ENCODE assay signal across 15 cellular contexts in the genomic region with DNA sequence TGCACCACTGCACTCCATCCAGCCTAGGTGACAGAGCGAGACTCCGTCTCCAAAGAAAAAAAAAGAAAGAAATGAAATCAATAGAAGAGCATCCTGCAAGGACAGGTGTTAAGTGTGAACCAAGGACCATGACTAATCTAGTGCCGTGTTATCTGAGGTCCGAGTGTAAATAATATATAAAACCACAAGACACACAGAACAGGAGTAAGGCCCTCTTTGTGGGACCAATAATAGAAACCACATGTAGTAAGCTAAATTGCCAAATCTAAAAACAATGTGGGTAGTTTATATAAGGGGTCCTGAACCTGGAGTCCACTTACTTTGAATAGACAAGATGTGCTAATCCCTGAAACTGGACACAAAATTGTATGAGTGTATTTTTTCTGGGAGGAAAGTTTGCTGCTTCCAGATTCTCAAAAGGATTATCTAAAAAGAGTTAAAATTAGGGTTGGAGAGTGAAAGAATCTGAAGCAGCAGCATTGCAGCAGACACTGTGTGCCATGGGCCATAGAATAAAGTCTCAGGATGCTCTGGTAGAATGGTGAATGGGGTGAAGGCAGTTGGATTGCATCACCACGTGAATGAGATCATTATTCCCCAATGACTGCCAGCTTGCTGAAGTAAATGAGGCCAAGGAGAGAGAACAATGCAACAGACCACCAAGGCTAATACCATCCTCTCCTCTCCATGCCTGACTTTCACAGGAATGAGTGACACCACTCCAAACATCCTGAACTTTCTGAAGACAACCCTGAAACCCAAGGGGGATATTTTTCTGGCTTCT.
DNase-seq lines count a peak whose midpoint lies in the region; ATAC-seq and TF ChIP-seq lines count a peak whose summit lies in the region.
"Had no signal": no experiment of that assay in that cellular context is flagged by ENCODE, and none has a peak within 500 bp of the region (broad histone marks: within the 10 kb centered on the region; RNA-seq: fewer than 3 reads in every experiment).

No MANE protein-coding gene starts in this region.

- POLR2A ChIA-PET in HEK293 (lab: Yijun Ruan, JAX): interaction anchor here (0.6 kb wide), 1 partner anchor 313 kb away, joined by 3 read pairs; no protein-coding TSS in a partner anchor

- H4K20me1 ChIP-seq in neural progenitor cell (ENCODE audit: low read depth): peaks cover 31% of the 10 kb centered on the region

- no peaks in the 10 kb centered on the region for H3K36me3 Mint-ChIP-seq in neural progenitor cell

- H3K27me3 ChIP-seq in SJCRH30 (no peaks in the 10 kb centered on the region), neural progenitor cell (peaks cover 44% of the 10 kb centered on the region)
- H3K27me3 ChIP-seq: pancreas had no signal

- H3K36me3 ChIP-seq in HEK293 (ENCODE audit: control insufficient read depth in 2 of 2, insufficient read depth in 1 of 2, low read length in 2 of 2) (peaks cover 0 to 10% of the 10 kb centered on the region in 2 experiments; a peak in 1 of 3 replicates), SJCRH30 (0 out of 2 replicates have a peak, but pooled peaks cover 2% of the 10 kb centered on the region), neural progenitor cell (no peaks in the 10 kb centered on the region), mucosa of descending colon (ENCODE audit: low read depth) (no peaks in the 10 kb centered on the region)
- H3K36me3 ChIP-seq: lower lobe of right lung, pancreas had no signal

- no peak overlapping the region for H3K4me3 Mint-ChIP-seq in neural progenitor cell
- H3K4me3 Mint-ChIP-seq: activated CD4-positive, alpha-beta T cell treated with anti-CD3 and anti-CD28 coated beads, Interleukin-2, amount 10 ng/mL, durations not matched to agents 24 days and 14 days had no signal

- H3K9me3 ChIP-seq in HEK293 (ENCODE audit: control insufficient read depth, insufficient read depth, low read depth, low read length): no peaks in the 10 kb centered on the region
- no peaks in the 10 kb centered on the region for H3K9me3 ChIP-seq in SJCRH30 (replicated peaks)
- H3K9me3 ChIP-seq in neural progenitor cell (ENCODE audit: low read depth): no peaks in the 10 kb centered on the region
- H3K9me3 ChIP-seq in mucosa of descending colon: no peaks in the 10 kb centered on the region
- H3K9me3 ChIP-seq: lower lobe of right lung, pancreas had no signal

- no peak overlapping the region for H3K9ac ChIP-seq in neural progenitor cell

- H3K4me2 ChIP-seq in neural progenitor cell: no peak overlapping the region

- CTCF ChIA-PET in HEK293 (lab: Yijun Ruan, JAX): interaction anchor here (0.6 to 1.6 kb wide), 4 partner anchors 13 to 402 kb away, joined by 3 to 6 read pairs (median 4); no protein-coding TSS in a partner anchor

- DNase-seq in SJCRH30: peak; percentile 75 to 91
- peak; percentile 31 for DNase-seq in epidermal melanocyte (ENCODE audit: insufficient read length, low spot score)
- DNase-seq in neural progenitor cell (ENCODE audit: low spot score): peak; percentile 24
- DNase-seq in mucosa of descending colon: no peak
- no peak for DNase-seq in amygdala (lab: John Stamatoyannopoulos, UW)
- DNase-seq: activated CD4-positive, alpha-beta T cell treated with anti-CD3 and anti-CD28 coated beads, Interleukin-2, amount 10 ng/mL, durations not matched to agents 24 days and 14 days; activated effector memory CD4-positive, alpha-beta T cell treated with Interleukin-2 at 50 U/mL for 16 hours; lower lobe of right lung; MM.1S; NCI-H524 treated with DMSO at 0.1 percent for 48 hours; pancreas; SW 1271 had no signal

- peaks cover 6% of the 10 kb centered on the region for H3K27me3 Mint-ChIP-seq in neural progenitor cell (ENCODE audit: insufficient read depth, low read depth)

- no peak overlapping the region for H3K27ac Mint-ChIP-seq in neural progenitor cell
- H3K27ac Mint-ChIP-seq: activated CD4-positive, alpha-beta T cell treated with anti-CD3 and anti-CD28 coated beads, Interleukin-2, amount 10 ng/mL, durations not matched to agents 24 days and 14 days had no signal

- H3F3A ChIP-seq in neural progenitor cell (ENCODE audit: low read depth): peaks cover 17% of the 10 kb centered on the region

- peaks cover 47% of the 10 kb centered on the region for H3K4me1 ChIP-seq in HEK293 (ENCODE audit: control insufficient read depth, insufficient read depth, low read length)
- H3K4me1 ChIP-seq in SJCRH30: peaks cover 67% of the 10 kb centered on the region
- H3K4me1 ChIP-seq in neural progenitor cell: peaks cover 24% of the 10 kb centered on the region
- H3K4me1 ChIP-seq in mucosa of descending colon (ENCODE audit: low read depth): no peaks in the 10 kb centered on the region
- H3K4me1 ChIP-seq: lower lobe of right lung, pancreas had no signal

- H3K79me2 ChIP-seq in neural progenitor cell (ENCODE audit: low read depth): no peaks in the 10 kb centered on the region

- ATAC-seq in mucosa of descending colon (no peak), GM19328 (IDR thresholded peaks at IDR 0.05; ENCODE audit: unreplicated experiment) (no peak)
- ATAC-seq: GM12878, lower lobe of right lung, pancreas had no signal

- no peak overlapping the region for H2AFZ ChIP-seq in neural progenitor cell (replicated peaks)

- intact Hi-C loops in mucosa of descending colon (cut with DNase I, micrococcal nuclease): no loop called here

- H3K4me3 ChIP-seq in HEK293 (ENCODE audit: low read depth, low read length) (no peak overlapping the region), SJCRH30 (no peak overlapping the region), neural progenitor cell (no peak overlapping the region), mucosa of descending colon (no peak overlapping the region)
- H3K4me3 ChIP-seq: GM12878, lower lobe of right lung, pancreas had no signal

- H3K9me3 Mint-ChIP-seq in neural progenitor cell: no peaks in the 10 kb centered on the region
- H3K9me3 Mint-ChIP-seq: activated CD4-positive, alpha-beta T cell treated with anti-CD3 and anti-CD28 coated beads, Interleukin-2, amount 10 ng/mL, durations not matched to agents 24 days and 14 days had no signal

- H3K4me1 Mint-ChIP-seq in neural progenitor cell: peaks cover 49% of the 10 kb centered on the region
- H3K4me1 Mint-ChIP-seq: activated CD4-positive, alpha-beta T cell treated with anti-CD3 and anti-CD28 coated beads, Interleukin-2, amount 10 ng/mL, durations not matched to agents 24 days and 14 days had no signal

- no peak for TF ChIP-seq CTCF in HEK293 (tag by site-specific recombination; IDR thresholded peaks at IDR 0.05)
- no peak for TF ChIP-seq CTCF in neural progenitor cell (IDR thresholded peaks at IDR 0.05)
- TF ChIP-seq CTCF in mucosa of descending colon (IDR thresholded peaks at IDR 0.05): no peak

- H3K27ac ChIP-seq in HEK293 (ENCODE audit: extremely low read depth, low read depth, low read length) (peak overlapping the region; percentile 48; the same call in 1 of the 2 replicates), SJCRH30 (peak overlapping the region; percentile 89), neural progenitor cell (no peak overlapping the region)
- H3K27ac ChIP-seq: lower lobe of right lung, pancreas had no signal

TF ChIP-seq in HEK293, 187 proteins besides CTCF, POLR2A, EP300 and RAD21 (continues in another document):
- TF ChIP-seq ZFP69B (tag by site-specific recombination; IDR thresholded peaks at IDR 0.05): peak; percentile 62
- TF ChIP-seq, protein P1, sequence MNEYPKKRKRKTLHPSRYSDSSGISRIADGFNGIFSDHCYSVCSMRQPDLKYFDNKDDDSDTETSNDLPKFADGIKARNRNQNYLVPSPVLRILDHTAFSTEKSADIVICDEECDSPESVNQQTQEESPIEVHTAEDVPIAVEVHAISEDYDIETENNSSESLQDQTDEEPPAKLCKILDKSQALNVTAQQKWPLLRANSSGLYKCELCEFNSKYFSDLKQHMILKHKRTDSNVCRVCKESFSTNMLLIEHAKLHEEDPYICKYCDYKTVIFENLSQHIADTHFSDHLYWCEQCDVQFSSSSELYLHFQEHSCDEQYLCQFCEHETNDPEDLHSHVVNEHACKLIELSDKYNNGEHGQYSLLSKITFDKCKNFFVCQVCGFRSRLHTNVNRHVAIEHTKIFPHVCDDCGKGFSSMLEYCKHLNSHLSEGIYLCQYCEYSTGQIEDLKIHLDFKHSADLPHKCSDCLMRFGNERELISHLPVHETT (tag by site-specific recombination; IDR thresholded peaks at IDR 0.05): peak; percentile 33; the same call in 1 of the 2 replicates
- TF ChIP-seq, protein P2, sequence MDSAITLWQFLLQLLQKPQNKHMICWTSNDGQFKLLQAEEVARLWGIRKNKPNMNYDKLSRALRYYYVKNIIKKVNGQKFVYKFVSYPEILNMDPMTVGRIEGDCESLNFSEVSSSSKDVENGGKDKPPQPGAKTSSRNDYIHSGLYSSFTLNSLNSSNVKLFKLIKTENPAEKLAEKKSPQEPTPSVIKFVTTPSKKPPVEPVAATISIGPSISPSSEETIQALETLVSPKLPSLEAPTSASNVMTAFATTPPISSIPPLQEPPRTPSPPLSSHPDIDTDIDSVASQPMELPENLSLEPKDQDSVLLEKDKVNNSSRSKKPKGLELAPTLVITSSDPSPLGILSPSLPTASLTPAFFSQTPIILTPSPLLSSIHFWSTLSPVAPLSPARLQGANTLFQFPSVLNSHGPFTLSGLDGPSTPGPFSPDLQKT (IDR thresholded peaks at IDR 0.05; ENCODE audit: borderline replicate concordance, low read depth, low read length): no peak
- peak; percentile 77; the same call in 1 of the 2 replicates for TF ChIP-seq OSR2 (tag by site-specific recombination; IDR thresholded peaks at IDR 0.05)
- TF ChIP-seq ZNF133 (tag by site-specific recombination; IDR thresholded peaks at IDR 0.05): no peak
- TF ChIP-seq ZNF555 (tag by site-specific recombination; conservative IDR thresholded peaks at IDR 0.05): no peak
- peak; percentile 42; the same call in 1 of the 2 replicates for TF ChIP-seq KLF10 (tag by site-specific recombination; IDR thresholded peaks at IDR 0.05)
- TF ChIP-seq, protein P3, sequence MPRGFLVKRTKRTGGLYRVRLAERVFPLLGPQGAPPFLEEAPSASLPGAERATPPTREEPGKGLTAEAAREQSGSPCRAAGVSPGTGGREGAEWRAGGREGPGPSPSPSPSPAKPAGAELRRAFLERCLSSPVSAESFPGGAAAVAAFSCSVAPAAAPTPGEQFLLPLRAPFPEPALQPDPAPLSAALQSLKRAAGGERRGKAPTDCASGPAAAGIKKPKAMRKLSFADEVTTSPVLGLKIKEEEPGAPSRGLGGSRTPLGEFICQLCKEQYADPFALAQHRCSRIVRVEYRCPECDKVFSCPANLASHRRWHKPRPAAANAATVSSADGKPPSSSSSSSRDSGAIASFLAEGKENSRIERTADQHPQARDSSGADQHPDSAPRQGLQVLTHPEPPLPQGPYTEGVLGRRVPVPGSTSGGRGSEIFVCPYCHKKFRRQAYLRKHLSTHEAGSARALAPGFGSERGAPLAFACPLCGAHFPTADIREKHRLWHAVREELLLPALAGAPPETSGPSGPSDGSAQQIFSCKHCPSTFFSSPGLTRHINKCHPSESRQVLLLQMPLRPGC (tag by site-specific recombination; IDR thresholded peaks at IDR 0.05): no peak
- no peak for TF ChIP-seq YY2 (tag by site-specific recombination; IDR thresholded peaks at IDR 0.05)
- no peak for TF ChIP-seq ZNF114 (tag by site-specific recombination; IDR thresholded peaks at IDR 0.05)

Comparison
In these comparisons a context has a peak if more than half of its experiments do, and no peak if none do; other contexts are left out.
1. DNase-seq: peak in SJCRH30 (2 of 2), epidermal melanocyte (single experiment) and neural progenitor cell (single experiment); none in mucosa of descending colon (0 of 3) and amygdala (0 of 56).